16 cellular contexts compared by ENCODE assay signal in genomic region chr3:27567251-27567650, GRCh38.
DNase-seq lines count a peak whose midpoint lies in the region; ATAC-seq, FAIRE-seq and TF ChIP-seq lines count a peak whose summit lies in the region.
"Had no signal": no experiment of that assay in that cellular context is flagged by ENCODE, and none has a peak within 500 bp of the region (broad histone marks: within the 10 kb centered on the region; RNA-seq: fewer than 3 reads in every experiment).

No MANE protein-coding gene starts in this region.

- H3K36me3 ChIP-seq in mucosa of descending colon (ENCODE audit: low read depth) (no peaks in the 10 kb centered on the region), small intestine (ENCODE audit: control insufficient read depth in 2 of 2, insufficient read depth in 2 of 2, low read length in 2 of 2) (no peaks in the 10 kb centered on the region), left lung (no peaks in the 10 kb centered on the region)
- H3K36me3 ChIP-seq: BLaER1 had no signal

- H3K4me3 ChIP-seq in mucosa of descending colon (no peak overlapping the region), small intestine (ENCODE audit: low read depth in 1 of 2, low read length in 2 of 2) (no peak overlapping the region), left lung (no peak overlapping the region)
- H3K4me3 ChIP-seq: BLaER1 had no signal

- H3K9me3 ChIP-seq in mucosa of descending colon, result no peaks in the 10 kb centered on the region
- H3K9me3 ChIP-seq in small intestine (ENCODE audit: control insufficient read depth, low read depth), result no peaks in the 10 kb centered on the region
- H3K9me3 ChIP-seq in left lung, result no peaks in the 10 kb centered on the region
- H3K9me3 ChIP-seq: BLaER1 had no signal

- H3K27ac ChIP-seq in small intestine (ENCODE audit: low read depth in 1 of 2, low read length in 1 of 2) (no peak overlapping the region), left lung (no peak overlapping the region)
- H3K27ac ChIP-seq: BLaER1 had no signal

- H3K27me3 ChIP-seq in small intestine (ENCODE audit: control insufficient read depth in 2 of 2, insufficient read depth in 2 of 2, low read length in 2 of 2), result no peaks in the 10 kb centered on the region
- H3K27me3 ChIP-seq in left lung, result no peaks in the 10 kb centered on the region
- H3K27me3 ChIP-seq: BLaER1 had no signal

- H3K4me1 ChIP-seq in mucosa of descending colon (ENCODE audit: low read depth) (peaks cover 4% of the 10 kb centered on the region), small intestine (ENCODE audit: control insufficient read depth in 2 of 2, insufficient read depth in 1 of 2, low read depth in 1 of 2, low read length in 1 of 2) (no peaks in the 10 kb centered on the region), left lung (peaks cover 0 to 6% of the 10 kb centered on the region in 2 donors)
- H3K4me1 ChIP-seq: BLaER1 had no signal

- intact Hi-C loops in mucosa of descending colon (cut with DNase I, micrococcal nuclease) (no loop called here), left lung (cut with DNase I) (no loop called here), Right ventricle myocardium superior (cut with DNase I) (no loop called here)

- DNase-seq in HTR-8/SVneo (ENCODE audit: insufficient read length, low spot score), result no peak
- DNase-seq in mucosa of descending colon, result peak in 1 of 3 donors; percentile 20
- DNase-seq in small intestine, result peak; percentile 61
- DNase-seq in left lung, result no peak
- DNase-seq in frontal cortex (ENCODE audit: low spot score in 2 of 2), result no peak
- no peak for DNase-seq in Right ventricle myocardium superior
- DNase-seq: 8988T; Calu3; CD4-positive, alpha-beta memory T cell; DMS53; GDM1; GOT3; H9 had no signal

- ATAC-seq in mucosa of descending colon, result peak; percentile 78
- ATAC-seq in left lung, result no peak
- no peak for ATAC-seq in Right ventricle myocardium superior (ENCODE audit: poor library complexity)
- ATAC-seq: HepG2 had no signal

- no peak for TF ChIP-seq CTCF in mucosa of descending colon (IDR thresholded peaks at IDR 0.05)
- no peak for TF ChIP-seq CTCF in left lung (IDR thresholded peaks at IDR 0.05)

- FAIRE-seq in HTR-8/SVneo (lab: Jason Lieb, UNC), result peak; percentile 65
- peak; percentile 87 for FAIRE-seq in colon (lab: Jason Lieb, UNC)
- no peak for FAIRE-seq in small intestine (lab: Jason Lieb, UNC)
- FAIRE-seq in frontal cortex (lab: Jason Lieb, UNC), result no peak
- FAIRE-seq: HepG2 had no signal

- WGBS in small intestine, 3 donors, result 18 to 71% (median 60%) methylated on average over 1 of the region's 1 CpG
